1 cellular context compared by ENCODE assay signal in the genomic region with DNA sequence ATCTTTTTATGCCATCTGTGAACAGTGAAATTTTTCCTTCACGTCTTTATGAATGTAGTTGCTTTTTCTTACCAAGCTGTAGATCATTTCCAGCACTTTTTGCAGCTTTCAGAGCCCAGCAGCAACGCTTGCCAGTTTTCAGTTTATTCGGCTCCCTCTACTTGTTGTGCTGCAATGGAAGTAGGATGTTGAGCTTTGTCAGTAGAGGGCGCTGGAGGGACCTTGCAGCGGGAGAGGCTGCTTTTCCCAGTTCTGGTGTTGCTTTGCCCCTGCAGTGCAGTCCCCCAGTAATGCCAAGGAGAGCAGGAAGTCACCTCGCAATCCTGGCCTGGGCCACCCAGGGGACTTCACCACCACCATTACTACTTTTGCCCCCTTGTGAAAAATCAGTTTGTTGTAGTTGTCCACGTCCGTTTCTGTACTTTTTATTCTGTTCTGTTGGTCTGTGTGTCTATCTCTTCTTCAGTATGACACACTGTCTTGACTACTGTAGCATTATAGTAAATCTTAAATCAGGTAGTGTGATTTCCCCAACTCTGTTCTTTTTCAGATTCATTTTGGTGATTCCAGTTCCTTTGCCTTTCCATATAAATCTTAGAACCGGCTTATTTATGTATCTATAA.
TF ChIP-seq lines count a peak whose summit lies in the region.

No MANE protein-coding gene starts in this region.

TF ChIP-seq in WTC11, 78 proteins besides CTCF, POLR2A, EP300 and RAD21 (continued from another document):
- TF ChIP-seq USF1 (CRISPR knock-in tag; IDR thresholded peaks at IDR 0.05) = no peak
- no peak for TF ChIP-seq HMGA2 (CRISPR knock-in tag; IDR thresholded peaks at IDR 0.05)
- TF ChIP-seq ZNF138 (CRISPR knock-in tag; conservative IDR thresholded peaks at IDR 0.05) = no peak
